8 cellular contexts compared by ENCODE assay signal in genomic region chr2:24164416-24164973, GRCh38. TPM values are rescaled to one million over a fixed set of nuclear protein-coding genes. Genes with fewer than 3 reads are reported as not detected.
DNase-seq lines count a peak whose midpoint lies in the region; ATAC-seq and TF ChIP-seq lines count a peak whose summit lies in the region.

No MANE protein-coding gene starts in this region.

- no peaks in the 10 kb centered on the region for H3K27me3 Mint-ChIP-seq in activated naive CD8-positive, alpha-beta T cell treated with anti-CD3 and anti-CD28 coated beads, Interleukin-2, amount 50 U/mL, for 24 hours

- intact Hi-C loops in left colon (cut with DNase I, micrococcal nuclease) (no loop called here), stomach (cut with DNase I; ENCODE audit: low total_unique reads) (no loop called here)

- 45 to 78% (median 55%) methylated on average over 5 to 8 of the region's 8 CpGs for WGBS in stomach, 5 donors

- no peak overlapping the region for H3K4me3 ChIP-seq in stomach

- ATAC-seq in HG02884 (IDR thresholded peaks at IDR 0.05; ENCODE audit: unreplicated experiment) (peak; percentile 70), left colon (peak; percentile 64)
- peak; percentile 88 for ATAC-seq in activated naive CD8-positive, alpha-beta T cell treated with anti-CD3 and anti-CD28 coated beads, Interleukin-2, amount 50 U/mL, for 24 hours

- H3K4me3 Mint-ChIP-seq in activated naive CD8-positive, alpha-beta T cell treated with anti-CD3 and anti-CD28 coated beads, Interleukin-2, amount 50 U/mL, for 24 hours, result no peak overlapping the region

- H3K36me3 Mint-ChIP-seq in activated naive CD8-positive, alpha-beta T cell treated with anti-CD3 and anti-CD28 coated beads, Interleukin-2, amount 50 U/mL, for 24 hours (ENCODE audit: low read depth), result peaks cover 4% of the 10 kb centered on the region

- no peaks in the 10 kb centered on the region for H3K9me3 ChIP-seq in stomach

- DNase-seq in SKM-1 treated with dmso at 0.1 percent for 144 hours (lab: John Stamatoyannopoulos, UW; ENCODE audit: unreplicated experiment), result peak; percentile 39
- no peak for DNase-seq in SKM-1 (lab: John Stamatoyannopoulos, UW; ENCODE audit: unreplicated experiment)
- DNase-seq in RPMI7951 (ENCODE audit: low read depth), result peak; percentile 23
- DNase-seq in activated naive CD8-positive, alpha-beta T cell treated with anti-CD3 and anti-CD28 coated beads, Interleukin-2, amount 50 U/mL, for 24 hours, result peak; percentile 68
- peak in 1 of 2 donors; percentile 39 for DNase-seq in left colon
- DNase-seq in stomach, result peak; percentile 30
- DNase-seq in dedifferentiated amniotic fluid mesenchymal stem cell (ENCODE audit: extremely low spot score), result no peak

- no peaks in the 10 kb centered on the region for H3K9me3 Mint-ChIP-seq in activated naive CD8-positive, alpha-beta T cell treated with anti-CD3 and anti-CD28 coated beads, Interleukin-2, amount 50 U/mL, for 24 hours

- TF ChIP-seq EP300 in stomach (IDR thresholded peaks at IDR 0.05), result no peak

- no peaks in the 10 kb centered on the region for H3K4me1 Mint-ChIP-seq in activated naive CD8-positive, alpha-beta T cell treated with anti-CD3 and anti-CD28 coated beads, Interleukin-2, amount 50 U/mL, for 24 hours

- no peak overlapping the region for H3K27ac Mint-ChIP-seq in activated naive CD8-positive, alpha-beta T cell treated with anti-CD3 and anti-CD28 coated beads, Interleukin-2, amount 50 U/mL, for 24 hours

- peak in 5 of 7 experiments; percentile 44 to 88 (median 57) for TF ChIP-seq CTCF in stomach (IDR thresholded peaks at IDR 0.05)

- H3K27ac ChIP-seq in stomach, result no peak overlapping the region

- peaks cover 0 to 13% (median 10%) of the 10 kb centered on the region in 4 donors for H3K36me3 ChIP-seq in stomach

- no peak for TF ChIP-seq POLR2A in stomach (IDR thresholded peaks at IDR 0.05)

- no peaks in the 10 kb centered on the region for H3K27me3 ChIP-seq in stomach

- H3K4me1 ChIP-seq in stomach, result no peaks in the 10 kb centered on the region

RNA-seq across cellular contexts. Expression of gene FAM228A, which starts 10.4 kb away (rescaled TPM):
- 0.29 and 0.36 TPM in 2 replicates for total RNA-seq in RPMI7951 (2014; rRNA removed; shearing (Covaris generic))
- not detected for total RNA-seq in left colon
- 1 to 10 TPM in 2 of 5 donors, not detected in 3; 1.3 to 1.7 TPM for total RNA-seq in stomach
- polyA plus RNA-seq in stomach, result 1 to 10 TPM in 1 of 3 donors, under 1 TPM in 2; 0.23 to 2.3 (median 0.50) TPM

RNA-seq across cellular contexts. Expression of gene FAM228B, which starts 41.2 kb away (rescaled TPM):
- 3.5 and 3.7 TPM in 2 replicates for total RNA-seq in RPMI7951 (2014; rRNA removed; shearing (Covaris generic))
- total RNA-seq in left colon (10 to 100 TPM in 1 of 2 donors, 1 to 10 TPM in 1; 7.4 to 10.1 TPM), stomach (10 to 100 TPM in 3 of 5 donors, 1 to 10 TPM in 1, not detected in 1; 8.5 to 43.2 (median 26.0) TPM)
- 10 to 100 TPM in 2 of 3 donors, 1 to 10 TPM in 1; 8.4 to 15.9 (median 11.9) TPM for polyA plus RNA-seq in stomach

RNA-seq across cellular contexts. Expression of gene PFN4, which starts 41.4 kb away (rescaled TPM):
- 2.4 and 3.4 TPM in 2 replicates for total RNA-seq in RPMI7951 (2014; rRNA removed; shearing (Covaris generic))
- not detected for total RNA-seq in left colon
- total RNA-seq in stomach, result 1 to 10 TPM in 1 of 5 donors, not detected in 4; 1.8 TPM
- under 1 TPM in 2 of 3 donors, not detected in 1; 0.48 to 0.56 TPM for polyA plus RNA-seq in stomach

Comparison
In these comparisons a context has a peak if more than half of its experiments do, and no peak if none do; other contexts are left out.
1. DNase-seq: peak in SKM-1 treated with dmso at 0.1 percent for 144 hours (single experiment), RPMI7951 (single experiment), activated naive CD8-positive, alpha-beta T cell treated with anti-CD3 and anti-CD28 coated beads, Interleukin-2, amount 50 U/mL, for 24 hours (single experiment) and stomach (single experiment); none in SKM-1 (single experiment) and dedifferentiated amniotic fluid mesenchymal stem cell (single experiment).
2. Peak in every context shown above with its lines, with median percentiles within 50 percentile points of each other: ATAC-seq.